ENCODE assay signal across 8 cellular contexts in the genomic region with DNA sequence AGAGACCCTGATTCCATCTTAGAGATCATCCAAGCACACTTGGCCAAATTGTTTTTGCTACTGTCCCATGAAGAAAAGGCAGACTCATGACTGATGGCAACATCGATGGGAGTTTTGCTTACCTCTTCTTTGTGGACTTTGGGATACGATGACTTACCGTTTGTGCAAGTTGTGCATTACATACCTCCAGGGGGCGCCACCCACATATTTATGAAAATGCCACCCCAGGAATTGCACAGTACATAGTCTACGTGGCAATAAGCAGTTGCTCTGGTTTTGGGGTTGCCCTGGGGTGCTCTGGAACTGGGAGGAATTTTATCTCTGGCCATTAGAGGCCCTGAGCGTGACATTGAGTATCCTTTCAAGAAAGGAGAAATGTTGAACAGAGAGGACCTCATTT.
DNase-seq lines count a peak whose midpoint lies in the region; ATAC-seq, FAIRE-seq and TF ChIP-seq lines count a peak whose summit lies in the region.
"Not testable (repeated sequence)": the region's sequence is repeated elsewhere in the genome, so short reads cannot be mapped to it uniquely, and the experiment has no call there.

No MANE protein-coding gene starts in this region.

- not testable (repeated sequence) for H3K9me3 Mint-ChIP-seq in osteocyte (ENCODE audit: unreplicated experiment)

- peak; percentile 43 for TF ChIP-seq CTCF in D721Med (IDR thresholded peaks at IDR 0.05; ENCODE audit: insufficient read depth, missing control alignments)
- TF ChIP-seq CTCF in Panc1 (IDR thresholded peaks at IDR 0.05), result peak; percentile 81
- TF ChIP-seq CTCF in heart right ventricle (IDR thresholded peaks at IDR 0.05), result peak in 8 of 9 donors; percentile 8 to 52 (median 40)
- peak; percentile 35 for TF ChIP-seq CTCF in osteocyte (IDR thresholded peaks at IDR 0.05)

- intact Hi-C loops in Panc1 (cut with micrococcal nuclease; ENCODE audit: unreplicated experiment), result not testable (repeated sequence)
- intact Hi-C loops in heart right ventricle (cut with DNase I), result loop anchor here in 4 of 10 donors (5.0 to 10.0 kb wide), 4 partner anchors 450 to 580 kb away; a partner anchor contains a TSS

- not testable (repeated sequence) for ATAC-seq in Panc1, heart right ventricle

- not testable (repeated sequence) for H3K4me1 ChIP-seq in Panc1 (ENCODE audit: control insufficient read depth, insufficient read depth, low read length); heart right ventricle

- H3K27me3 Mint-ChIP-seq in osteocyte (ENCODE audit: unreplicated experiment), result peaks cover 12% of the 10 kb centered on the region

- not testable (repeated sequence) for H3K4me1 Mint-ChIP-seq in osteocyte (ENCODE audit: unreplicated experiment)

- POLR2A ChIA-PET in Panc1 (lab: Charles Lee), result not testable (repeated sequence)

- not testable (repeated sequence) for H3K27ac Mint-ChIP-seq in osteocyte (ENCODE audit: unreplicated experiment)

- not testable (repeated sequence) for H3K4me3 Mint-ChIP-seq in osteocyte (ENCODE audit: unreplicated experiment)

- H3K36me3 Mint-ChIP-seq in osteocyte (ENCODE audit: unreplicated experiment), result not testable (repeated sequence)

- in situ Hi-C loops in Panc1 (cut with HindIII; ENCODE audit: low pct_unique_long_range_greater_than_20kb, low sequenced_read_pairs), result not testable (repeated sequence)

- H3K27ac ChIP-seq in Panc1 (ENCODE audit: low read length); heart right ventricle: not testable (repeated sequence)

- not testable (repeated sequence) for H3K9me3 ChIP-seq in Panc1 (ENCODE audit: control insufficient read depth, insufficient read depth, low read depth, low read length); heart right ventricle

- H3K36me3 ChIP-seq in Panc1 (ENCODE audit: control insufficient read depth, insufficient read depth, low read length); heart right ventricle: not testable (repeated sequence)

- DNase-seq in D721Med (ENCODE audit: insufficient read length, low spot score); osteocyte (ENCODE audit: extremely low spot score, unreplicated experiment): not testable (repeated sequence)
- DNase-seq in LHCN-M2 (ENCODE audit: low read depth), result peak; percentile 49
- DNase-seq in Panc1 (ENCODE audit: low read depth, low spot score), result peak; percentile 7
- DNase-seq in activated CD4-positive, alpha-beta T cell treated with anti-CD3 and anti-CD28 coated beads, Interleukin-2, amount 50 U/mL, for 1 hour, result peak; percentile 72
- DNase-seq in amniotic epithelial cell (ENCODE audit: low read depth), result peak; percentile 6
- DNase-seq in heart right ventricle, result peak; percentile 21 to 27
- peak; percentile 11 to 57 for DNase-seq in stimulated activated CD8-positive, alpha-beta memory T cell treated with anti-CD3 and anti-CD28 coated beads, Interleukin-7, amount 100 ng/mL, for 1 hour (ENCODE audit: low read depth in 2 of 2)

- WGBS in heart right ventricle, 2 donors, result 33% methylated on average over 6 of the region's 6 CpGs

- not testable (repeated sequence) for H3K4me3 ChIP-seq in Panc1 (ENCODE audit: low read depth in 2 of 2, low read length in 2 of 2); heart right ventricle

- FAIRE-seq in D721Med (lab: Jason Lieb, UNC), result not testable (repeated sequence)

- H3K27me3 ChIP-seq in Panc1 (ENCODE audit: control insufficient read depth, insufficient read depth, low read length); heart right ventricle: not testable (repeated sequence)

- CTCF ChIA-PET in Panc1 (lab: Charles Lee), result not testable (repeated sequence)

- not testable (repeated sequence) for BruUV-seq in Panc1 (replicated peaks; lab: Mats Ljungman, UMichigan)
